ENCODE assay signal across 17 cellular contexts in genomic region chr6:81911446-81911845, GRCh38.
DNase-seq lines count a peak whose midpoint lies in the region; ATAC-seq lines count a peak whose summit lies in the region.
"Had no signal": no experiment of that assay in that cellular context is flagged by ENCODE, and none has a peak within 500 bp of the region (broad histone marks: within the 10 kb centered on the region; RNA-seq: fewer than 3 reads in every experiment).

No MANE protein-coding gene starts in this region.

- no peak for ATAC-seq in GM19328 (IDR thresholded peaks at IDR 0.05; ENCODE audit: unreplicated experiment)
- ATAC-seq: Panc1, SK-N-SH treated with all-trans-retinoic acid at 6 μM for 48 hours had no signal

- DNase-seq in NCI-H82 (lab: John Stamatoyannopoulos, UW) (peak; percentile 6), NCI-H82 treated with DMSO at 0.1 percent for 48 hours (lab: John Stamatoyannopoulos, UW; ENCODE audit: unreplicated experiment) (no peak), NCI-H2029 (lab: John Stamatoyannopoulos, UW) (peak; percentile 56), NCI-H524 treated with DMSO at 0.1 percent for 48 hours (lab: John Stamatoyannopoulos, UW) (peak; percentile 37), myocyte (ENCODE audit: low read depth) (peak; percentile 30), DMS153 (lab: John Stamatoyannopoulos, UW) (no peak)
- no peak for DNase-seq in activated CD4-positive, alpha-beta T cell treated with anti-CD3 and anti-CD28 coated beads for 48 hours
- DNase-seq: 8988T; DMS79 treated with DMSO at 0.1 percent for 48 hours; NCI-H1105; NCI-H146; NCI-H2227 treated with DMSO at 0.1 percent for 48 hours; NCI-H69; NK-92 treated with Interleukin-12 subunit alpha and Interleukin-12 subunit beta, amount 100 ng/mL, for 24 hours had no signal

Comparison
In these comparisons a context has a peak if more than half of its experiments do, and no peak if none do; other contexts are left out.
1. DNase-seq: peak in NCI-H82 (single experiment), NCI-H2029 (single experiment), NCI-H524 treated with DMSO at 0.1 percent for 48 hours (single experiment) and myocyte (single experiment); none in NCI-H82 treated with DMSO at 0.1 percent for 48 hours (single experiment), DMS153 (single experiment) and activated CD4-positive, alpha-beta T cell treated with anti-CD3 and anti-CD28 coated beads for 48 hours (single experiment).